ENCODE assay signal across 19 cellular contexts in the genomic region with DNA sequence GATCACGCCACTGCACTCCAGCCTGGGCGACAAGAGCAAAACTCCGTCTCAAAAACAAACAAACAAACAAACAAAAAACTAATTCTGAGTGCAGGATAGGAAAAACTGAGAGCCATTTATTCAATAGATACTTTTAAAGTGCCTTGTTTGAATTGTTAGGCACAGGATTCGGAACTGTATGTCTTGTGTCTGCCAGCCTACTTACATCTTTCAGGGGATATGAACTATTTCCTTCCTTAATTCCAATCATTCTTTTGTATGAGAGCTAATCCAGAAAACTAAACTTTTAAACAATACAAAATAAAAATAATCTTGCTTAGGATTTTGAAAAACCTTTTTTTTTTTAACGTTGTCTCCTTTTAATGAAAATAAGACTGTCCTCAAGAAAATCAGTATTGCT. TPM values are rescaled to one million over a fixed set of nuclear protein-coding genes. Genes with fewer than 3 reads are reported as not detected.
DNase-seq lines count a peak whose midpoint lies in the region; ATAC-seq and TF ChIP-seq lines count a peak whose summit lies in the region.
"Had no signal": no experiment of that assay in that cellular context is flagged by ENCODE, and none has a peak within 500 bp of the region (broad histone marks: within the 10 kb centered on the region; RNA-seq: fewer than 3 reads in every experiment).

No MANE protein-coding gene starts in this region.

- H2AFZ ChIP-seq in Karpas-422 (ENCODE audit: low read length), result no peak overlapping the region

- ATAC-seq in naive B cell (ENCODE audit: low read depth in 2 of 2) (no peak), thoracic aorta (ENCODE audit: insufficient number of reproducible peaks, low FRiP score, low read depth) (no peak), GM21367 (IDR thresholded peaks at IDR 0.05; ENCODE audit: unreplicated experiment) (no peak), GM18858 (IDR thresholded peaks at IDR 0.05; ENCODE audit: unreplicated experiment) (no peak)
- ATAC-seq: K562; natural killer cell treated with Interleukin-12 subunit alpha and Interleukin-12 subunit beta and Interleukin-15 and Interleukin-18, amount 100 ng/mL, for 72 hours; stimulated activated naive CD8-positive, alpha-beta T cell treated with anti-CD3 and anti-CD28 coated beads, Interleukin-15, Interleukin-2, amounts not matched to agents 100 U/mL and 50 U/mL, for 24 hours had no signal

- no peaks in the 10 kb centered on the region for H3K9me3 ChIP-seq in Karpas-422 (ENCODE audit: low read length)
- H3K9me3 ChIP-seq in thoracic aorta, result no peaks in the 10 kb centered on the region
- H3K9me3 ChIP-seq: HAP-1 had no signal

- DNase-seq in Karpas-422 (no peak), naive B cell (no peak), thoracic aorta (ENCODE audit: low spot score) (no peak), SHP77 treated with DMSO at 0.1 percent for 48 hours (lab: John Stamatoyannopoulos, UW) (no peak), NCI-H2107 treated with DMSO at 0.1 percent for 48 hours (lab: John Stamatoyannopoulos, UW; ENCODE audit: unreplicated experiment) (no peak)
- DNase-seq: activated CD4-positive, alpha-beta T cell treated with anti-CD3 and anti-CD28 coated beads for 48 hours; activated CD8-positive, alpha-beta memory T cell treated with anti-CD3 and anti-CD28 coated beads, Interleukin-2, amount 50 U/mL, for 48 hours; activated naive CD4-positive, alpha-beta T cell treated with Interleukin-2 at 50 U/mL for 16 hours; cortex of kidney; NCI-H187 treated with DMSO at 0.1 percent for 48 hours; NCI-H446 treated with DMSO at 0.1 percent for 48 hours; stimulated activated naive CD8-positive, alpha-beta T cell treated with anti-CD3 and anti-CD28 coated beads, Interleukin-15, Interleukin-2, amounts not matched to agents 100 U/mL and 50 U/mL, for 24 hours had no signal

- 0 out of 2 replicates have a peak overlapping the region, but pooled peaks have one; percentile 20 for H3K27ac ChIP-seq in Karpas-422 (ENCODE audit: low read length)
- peak overlapping the region; percentile 73 to 89 for H3K27ac ChIP-seq in thoracic aorta
- H3K27ac ChIP-seq: epithelial cell of prostate had no signal

- peaks cover 94% of the 10 kb centered on the region for H3K79me2 ChIP-seq in Karpas-422 (ENCODE audit: low read length)

- H3K4me3 ChIP-seq in Karpas-422 (ENCODE audit: low read length) (no peak overlapping the region), thoracic aorta (peak overlapping the region; percentile 64)
- H3K4me3 ChIP-seq: HAP-1, K562 had no signal

- no peak overlapping the region for H3K4me2 ChIP-seq in Karpas-422 (ENCODE audit: low read depth, low read length, poor library complexity, severe bottlenecking)

- TF ChIP-seq CTCF in thoracic aorta (IDR thresholded peaks at IDR 0.05), result no peak

- H3K9me2 ChIP-seq in Karpas-422 (replicated peaks; ENCODE audit: insufficient read depth, low read length), result no peaks in the 10 kb centered on the region

- peaks cover 40% of the 10 kb centered on the region for H3K36me3 Mint-ChIP-seq in dendritic cell treated with granulocyte-macrophage colony-stimulating factor and Interleukin-4, amounts not matched to agents 40 ng/mL and 50 ng/mL, for 4 days (ENCODE audit: low read depth)
- H3K36me3 Mint-ChIP-seq in naive B cell, result peaks cover 0 to 15% of the 10 kb centered on the region in 2 donors
- H3K36me3 Mint-ChIP-seq: natural killer cell treated with Interleukin-12 subunit alpha and Interleukin-12 subunit beta and Interleukin-15 and Interleukin-18, amount 100 ng/mL, for 72 hours had no signal

- H3K4me1 ChIP-seq in Karpas-422 (ENCODE audit: low read length) (peaks cover 49% of the 10 kb centered on the region), thoracic aorta (ENCODE audit: control insufficient read depth in 1 of 2, low read depth in 2 of 2) (peaks cover 27 to 42% of the 10 kb centered on the region in 2 donors)

- H3K4me3 Mint-ChIP-seq in dendritic cell treated with granulocyte-macrophage colony-stimulating factor and Interleukin-4, amounts not matched to agents 40 ng/mL and 50 ng/mL, for 4 days, result peak overlapping the region; percentile 55
- peak overlapping the region; percentile 5 to 91 (median 60) for H3K4me3 Mint-ChIP-seq in naive B cell
- H3K4me3 Mint-ChIP-seq: natural killer cell treated with Interleukin-12 subunit alpha and Interleukin-12 subunit beta and Interleukin-15 and Interleukin-18, amount 100 ng/mL, for 72 hours had no signal

- peaks cover 52% of the 10 kb centered on the region for H3K4me1 Mint-ChIP-seq in dendritic cell treated with granulocyte-macrophage colony-stimulating factor and Interleukin-4, amounts not matched to agents 40 ng/mL and 50 ng/mL, for 4 days (ENCODE audit: low read depth)
- H3K4me1 Mint-ChIP-seq in naive B cell, result peaks cover 40 to 93% (median 64%) of the 10 kb centered on the region in 3 donors

- no peaks in the 10 kb centered on the region for H3K9me3 Mint-ChIP-seq in dendritic cell treated with granulocyte-macrophage colony-stimulating factor and Interleukin-4, amounts not matched to agents 40 ng/mL and 50 ng/mL, for 4 days
- no peaks in the 10 kb centered on the region for H3K9me3 Mint-ChIP-seq in naive B cell
- H3K9me3 Mint-ChIP-seq: natural killer cell treated with Interleukin-12 subunit alpha and Interleukin-12 subunit beta and Interleukin-15 and Interleukin-18, amount 100 ng/mL, for 72 hours had no signal

- H3K27ac Mint-ChIP-seq in dendritic cell treated with granulocyte-macrophage colony-stimulating factor and Interleukin-4, amounts not matched to agents 40 ng/mL and 50 ng/mL, for 4 days, result peak overlapping the region; percentile 89
- H3K27ac Mint-ChIP-seq in naive B cell, result peak overlapping the region in 5 of 6 donors; percentile 83 to 97 (median 94)

- H3K36me3 ChIP-seq in Karpas-422 (ENCODE audit: insufficient read depth, low read length) (peaks cover 29% of the 10 kb centered on the region; the same call in 1 of the 2 replicates), thoracic aorta (no peaks in the 10 kb centered on the region)

- no peaks in the 10 kb centered on the region for H3K27me3 Mint-ChIP-seq in dendritic cell treated with granulocyte-macrophage colony-stimulating factor and Interleukin-4, amounts not matched to agents 40 ng/mL and 50 ng/mL, for 4 days
- no peaks in the 10 kb centered on the region for H3K27me3 Mint-ChIP-seq in naive B cell
- H3K27me3 Mint-ChIP-seq: natural killer cell treated with Interleukin-12 subunit alpha and Interleukin-12 subunit beta and Interleukin-15 and Interleukin-18, amount 100 ng/mL, for 72 hours had no signal

- intact Hi-C loops in dendritic cell treated with granulocyte-macrophage colony-stimulating factor and Interleukin-4, amounts not matched to agents 40 ng/mL and 50 ng/mL, for 4 days (cut with micrococcal nuclease), result no loop called here

- no peaks in the 10 kb centered on the region for H3K27me3 ChIP-seq in Karpas-422 (ENCODE audit: low read length)
- no peaks in the 10 kb centered on the region for H3K27me3 ChIP-seq in thoracic aorta (replicated peaks; ENCODE audit: insufficient read depth)

- no peak overlapping the region for H3K9ac ChIP-seq in Karpas-422 (ENCODE audit: low read length)

- H4K20me1 ChIP-seq in Karpas-422 (ENCODE audit: insufficient read depth, low read depth, low read length), result peaks cover 8% of the 10 kb centered on the region

RNA-seq across cellular contexts. Expression of a gene that starts 12.6 kb away (rescaled TPM):
- 35.4 and 52.7 TPM in 2 replicates for total RNA-seq in Karpas-422 (2014; rRNA removed; shearing (Covaris generic); ENCODE audit: low replicate concordance)
- polyA plus RNA-seq in naive B cell (ENCODE audit: low read depth in 6 of 6), result 10 to 100 TPM; 39.6 to 94.0 (median 70.8) TPM
- total RNA-seq in thoracic aorta, result 10 to 100 TPM; 20.4 to 27.7 TPM

RNA-seq across cellular contexts. Expression of a gene that starts 59.0 kb away (rescaled TPM):
- total RNA-seq in Karpas-422 (2014; rRNA removed; shearing (Covaris generic); ENCODE audit: low replicate concordance), result 1.9 and 3.7 TPM in 2 replicates
- 10 to 100 TPM in 2 of 6 donors, 1 to 10 TPM in 4; 3.1 to 14.6 (median 7.6) TPM for polyA plus RNA-seq in naive B cell (ENCODE audit: low read depth in 6 of 6)
- total RNA-seq in thoracic aorta, result 1 to 10 TPM; 2.3 to 3.4 TPM
